ENCODE assay signal across 8 cellular contexts in genomic region chr19:47514869-47515588, GRCh38. TPM values are rescaled to one million over a fixed set of nuclear protein-coding genes. Genes with fewer than 3 reads are reported as not detected.
DNase-seq lines count a peak whose midpoint lies in the region; ATAC-seq, FAIRE-seq and TF ChIP-seq lines count a peak whose summit lies in the region.

TSS of gene NAPA (minus strand) at chr19:47515063. CDS start at chr19:47514940, 123 bp downstream.

- TF ChIP-seq RAD21 in H1 (IDR thresholded peaks at IDR 0.05 in 1 of 2, conservative IDR thresholded peaks at IDR 0.05 in 1 of 2; ENCODE audit: low read depth in 2 of 2, low read length in 2 of 2), result peak; percentile 52 to 65

- H3K27me3 Mint-ChIP-seq in activated CD8-positive, alpha-beta memory T cell treated with anti-CD3 and anti-CD28 coated beads, Interleukin-2, amount 10 ng/mL, durations not matched to agents 7 days and 5 days, result no peaks in the 10 kb centered on the region
- H3K27me3 Mint-ChIP-seq in memory B cell, result no peaks in the 10 kb centered on the region

- ATAC-seq in GM21381 (IDR thresholded peaks at IDR 0.05; ENCODE audit: unreplicated experiment) (peak; percentile 80), memory B cell (ENCODE audit: low read depth) (peak; percentile 82)
- peak; percentile 97 for ATAC-seq in activated CD8-positive, alpha-beta memory T cell treated with anti-CD3 and anti-CD28 coated beads, Interleukin-2, amount 10 ng/mL, durations not matched to agents 7 days and 5 days

- WGBS in H1 (ENCODE audit: extremely low coverage in 1 of 2, insufficient coverage in 1 of 2, insufficient read length in 1 of 2, insufficient replicate concordance in 2 of 2, low coverage in 1 of 2, low lambda C conversion rate in 2 of 2, missing lambda C conversion rate in 1 of 2), 2 experiments, result 3% methylated on average over 75 of the region's 78 CpGs; no CpG with 5 or more reads in 1 of the 2 experiments

- POLR2A ChIA-PET in H1 (lab: Charles Lee; ENCODE audit: partially characterized antibody), result interaction anchor here (0.6 to 1.4 kb wide), 8 partner anchors 8 to 402 kb away, joined by 3 to 6 read pairs (median 3); partner anchors contain the start of gene KPTN

- peak within 1 kb of the TSS; percentile 92 for H2BK5ac ChIP-seq in H1 (ENCODE audit: low read depth, low read length)

- H3K4me3 Mint-ChIP-seq in activated CD8-positive, alpha-beta memory T cell treated with anti-CD3 and anti-CD28 coated beads, Interleukin-2, amount 10 ng/mL, durations not matched to agents 7 days and 5 days, result peak within 1 kb of the TSS; percentile 100
- peak within 1 kb of the TSS; percentile 98 for H3K4me3 Mint-ChIP-seq in memory B cell

- H3K36me3 Mint-ChIP-seq in activated CD8-positive, alpha-beta memory T cell treated with anti-CD3 and anti-CD28 coated beads, Interleukin-2, amount 10 ng/mL, durations not matched to agents 7 days and 5 days, result peaks cover 9% of the 10 kb centered on the region
- peaks cover 8% of the 10 kb centered on the region for H3K36me3 Mint-ChIP-seq in memory B cell

- no peak within 1 kb of the TSS for H2BK20ac ChIP-seq in H1 (ENCODE audit: low read length)

- peak within 1 kb of the TSS; percentile 60; the same call in 1 of the 2 replicates for H3K27ac ChIP-seq in H1 (ENCODE audit: low read depth, low read length)

- peaks cover 6% of the 10 kb centered on the region; the same call in 1 of the 2 replicates for H3K23me2 ChIP-seq in H1 (ENCODE audit: low read depth, low read length)

- H3K18ac ChIP-seq in H1 (ENCODE audit: extremely low read depth, low read length), result no peak within 1 kb of the TSS; the same call in 1 of the 2 replicates

- peak within 1 kb of the TSS; percentile 31; the same call in 1 of the 2 replicates for H4K8ac ChIP-seq in H1 (ENCODE audit: extremely low read depth, insufficient read depth, low read length)

- H3K56ac ChIP-seq in H1 (replicated peaks; ENCODE audit: insufficient read length, low read depth, low read length), result peak within 1 kb of the TSS; percentile 63

- peak in 1 of 2 experiments; percentile 85; a peak in 2 of 3 replicates for TF ChIP-seq POLR2A in H1 (IDR thresholded peaks at IDR 0.05; ENCODE audit: control extremely low read depth in 1 of 2, low read depth in 2 of 2, low read length in 2 of 2)

- H4K5ac ChIP-seq in H1 (ENCODE audit: insufficient read length, low read depth, low read length), result peak within 1 kb of the TSS; percentile 34

- H3K79me1 ChIP-seq in H1 (ENCODE audit: low read depth, low read length), result peaks cover 18% of the 10 kb centered on the region

- H3K9ac ChIP-seq in NT2/D1 (ENCODE audit: insufficient read length, low read depth) (peak within 1 kb of the TSS; percentile 98), H1 (replicated peaks in 1 of 4; ENCODE audit: extremely low read depth in 1 of 4, low read depth in 3 of 4, low read length in 3 of 4) (peak within 1 kb of the TSS; percentile 81 to 92 (median 85))

- peaks cover 3 to 23% of the 10 kb centered on the region in 2 experiments for H4K20me1 ChIP-seq in H1 (replicated peaks in 1 of 2; ENCODE audit: control insufficient read depth in 1 of 2, insufficient read depth in 2 of 2, low read length in 2 of 2)

- H3K79me2 ChIP-seq in H1 (ENCODE audit: control insufficient read depth in 1 of 2, insufficient read depth in 2 of 2, low read length in 2 of 2), result peaks cover 4 to 45% of the 10 kb centered on the region in 2 experiments; a peak in 3 of 4 replicates

- CTCF ChIA-PET in activated CD8-positive, alpha-beta memory T cell treated with anti-CD3 and anti-CD28 coated beads, Interleukin-2, amount 10 ng/mL, durations not matched to agents 7 days and 5 days (lab: Charles Lee), result interaction anchor here (0.5 to 3.6 kb wide), 25 partner anchors 9 to 271 kb away, joined by 3 to 30 read pairs (median 5); partner anchors contain the start of gene KPTN
- CTCF ChIA-PET in H1 (lab: Charles Lee; ENCODE audit: partially characterized antibody), result interaction anchor here (0.7 to 2.9 kb wide), 27 partner anchors 10 to 766 kb away, joined by 3 to 15 read pairs (median 4); partner anchors contain the start of gene KPTN

- no peaks in the 10 kb centered on the region for H3K9me3 Mint-ChIP-seq in activated CD8-positive, alpha-beta memory T cell treated with anti-CD3 and anti-CD28 coated beads, Interleukin-2, amount 10 ng/mL, durations not matched to agents 7 days and 5 days (ENCODE audit: low read depth)
- H3K9me3 Mint-ChIP-seq in memory B cell, result no peaks in the 10 kb centered on the region

- DNase-seq in COR-L47 (lab: John Stamatoyannopoulos, UW) (peak; percentile 100), HUDEP-2 (lab: John Stamatoyannopoulos, UW; ENCODE audit: unreplicated experiment in 76 of 76) (peak; percentile 93 to 100 (median 100)), NT2/D1 (ENCODE audit: low read depth, low spot score) (peak; percentile 97), H1 (ENCODE audit: low read depth in 1 of 2, low spot score in 2 of 2) (peak; percentile 100), memory B cell (ENCODE audit: low spot score in 2 of 2) (peak; percentile 99 to 100)
- peak; percentile 100 for DNase-seq in activated CD8-positive, alpha-beta memory T cell treated with anti-CD3 and anti-CD28 coated beads, Interleukin-2, amount 10 ng/mL, durations not matched to agents 7 days and 5 days
- DNase-seq in stimulated activated CD8-positive, alpha-beta memory T cell treated with anti-CD3 and anti-CD28 coated beads, Interleukin-12 subunit alpha, Interleukin-12 subunit beta, amount 100 ng/mL, for 24 hours (ENCODE audit: extremely low read depth), result peak; percentile 100

- no peak within 1 kb of the TSS for H4K91ac ChIP-seq in H1 (replicated peaks; ENCODE audit: insufficient read length, low read length)

- H3K9me3 ChIP-seq in NT2/D1 (ENCODE audit: insufficient read depth, low read length), result no peaks in the 10 kb centered on the region
- H3K9me3 ChIP-seq in H1 (ENCODE audit: insufficient read depth in 2 of 2, low read depth in 1 of 2, low read length in 1 of 2), result no peaks in the 10 kb centered on the region

- H2AK5ac ChIP-seq in H1 (ENCODE audit: low read depth, low read length), result no peak within 1 kb of the TSS

- H3K36me3 ChIP-seq in NT2/D1 (ENCODE audit: insufficient read depth, insufficient read length, low read length) (peaks cover 6% of the 10 kb centered on the region), H1 (ENCODE audit: control insufficient read depth in 2 of 4, insufficient read depth in 4 of 4, low read length in 3 of 4) (no peaks in the 10 kb centered on the region)

- peak within 1 kb of the TSS; percentile 81 to 90 for H3K4me2 ChIP-seq in H1 (ENCODE audit: insufficient read depth in 1 of 2, low read depth in 2 of 2, low read length in 2 of 2)

- H3K23ac ChIP-seq in H1 (ENCODE audit: insufficient read length), result no peak within 1 kb of the TSS

- H3K4me1 Mint-ChIP-seq in activated CD8-positive, alpha-beta memory T cell treated with anti-CD3 and anti-CD28 coated beads, Interleukin-2, amount 10 ng/mL, durations not matched to agents 7 days and 5 days, result peaks cover 80% of the 10 kb centered on the region
- peaks cover 52% of the 10 kb centered on the region for H3K4me1 Mint-ChIP-seq in memory B cell

- H2BK15ac ChIP-seq in H1 (ENCODE audit: low read length), result no peak within 1 kb of the TSS

- H2BK120ac ChIP-seq in H1 (replicated peaks; ENCODE audit: low read depth, low read length), result no peak within 1 kb of the TSS

- peak in 1 of 2 experiments; percentile 74; a peak in 1 of 3 replicates for TF ChIP-seq EP300 in H1 (IDR thresholded peaks at IDR 0.05; ENCODE audit: borderline replicate concordance in 1 of 2, low read depth in 2 of 2, low read length in 2 of 2)

- peak in 1 of 3 experiments; percentile 70; a peak in 1 of 4 replicates for TF ChIP-seq CTCF in H1 (IDR thresholded peaks at IDR 0.05; ENCODE audit: control extremely low read depth in 1 of 3, insufficient read depth in 1 of 3, low read depth in 1 of 3, low read length in 3 of 3)

- H2BK12ac ChIP-seq in H1 (ENCODE audit: low read depth, low read length), result peak within 1 kb of the TSS; percentile 68; the same call in 1 of the 2 replicates

- H3K4ac ChIP-seq in H1 (replicated peaks; ENCODE audit: insufficient read length, low read depth, low read length), result peak within 1 kb of the TSS; percentile 59

- H3K4me1 ChIP-seq in NT2/D1 (ENCODE audit: insufficient read depth, insufficient read length) (peaks cover 2% of the 10 kb centered on the region), H1 (replicated peaks in 1 of 4; ENCODE audit: control insufficient read depth in 3 of 4, insufficient read depth in 4 of 4, low read length in 3 of 4) (peaks cover 0 to 3% (median 3%) of the 10 kb centered on the region in 4 experiments; a peak in 5 of 7 replicates)

- peak within 1 kb of the TSS; percentile 99 for H3K27ac Mint-ChIP-seq in activated CD8-positive, alpha-beta memory T cell treated with anti-CD3 and anti-CD28 coated beads, Interleukin-2, amount 10 ng/mL, durations not matched to agents 7 days and 5 days
- H3K27ac Mint-ChIP-seq in memory B cell, result peak within 1 kb of the TSS; percentile 99

- 0 out of 2 replicates have a peak within 1 kb of the TSS, but pooled peaks have one; percentile 46 for H2AFZ ChIP-seq in H1 (ENCODE audit: low read length)

- no peak for FAIRE-seq in H1 (lab: Jason Lieb, UNC)

- no peaks in the 10 kb centered on the region for H3K27me3 ChIP-seq in NT2/D1 (ENCODE audit: insufficient read depth, insufficient read length)
- no peaks in the 10 kb centered on the region for H3K27me3 ChIP-seq in H1 (replicated peaks in 1 of 4; ENCODE audit: control insufficient read depth in 3 of 4, extremely low read depth in 1 of 4, insufficient read depth in 3 of 4, low read length in 3 of 4)

- peak within 1 kb of the TSS; percentile 97 for H3K4me3 ChIP-seq in NT2/D1 (ENCODE audit: insufficient read length, low read depth)
- peak within 1 kb of the TSS; percentile 88 to 96 (median 94) for H3K4me3 ChIP-seq in H1 (ENCODE audit: extremely low read depth in 1 of 4, insufficient read depth in 2 of 4, low read depth in 3 of 4, low read length in 4 of 4)

- no peak within 1 kb of the TSS for H3K14ac ChIP-seq in H1 (ENCODE audit: insufficient read length)

TF ChIP-seq in H1, 55 proteins besides CTCF, POLR2A, EP300 and RAD21 (continues in another document):
- TF ChIP-seq SP1 (IDR thresholded peaks at IDR 0.05; ENCODE audit: low read depth, low read length), result peak; percentile 79
- TF ChIP-seq, protein P1, sequence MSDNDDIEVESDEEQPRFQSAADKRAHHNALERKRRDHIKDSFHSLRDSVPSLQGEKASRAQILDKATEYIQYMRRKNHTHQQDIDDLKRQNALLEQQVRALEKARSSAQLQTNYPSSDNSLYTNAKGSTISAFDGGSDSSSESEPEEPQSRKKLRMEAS (IDR thresholded peaks at IDR 0.05), result peak; percentile 92

RNA-seq across cellular contexts. Expression of gene NAPA, which starts in this region (rescaled TPM):
- total RNA-seq in activated CD8-positive, alpha-beta memory T cell treated with anti-CD3 and anti-CD28 coated beads, Interleukin-2, amount 10 ng/mL, durations not matched to agents 7 days and 5 days, result 100 to 1,000 TPM; 102 to 124 TPM
- total RNA-seq in H1 (2021; fragmentation: NEBNext Ultra II Directional; extraction: Animal tissue kit (Norgen Biotek cat#: 25700)), result 58.3 and 58.5 TPM in 2 replicates
- polyA plus RNA-seq in H1 (2011; rRNA removed), result 78.2 and 101 TPM in 2 replicates
- 70.6 TPM for polyA plus RNA-seq in H1 (2011; cell fraction: cytosol; rRNA removed)
- polyA plus RNA-seq in H1 (2011; cell fraction: nucleus; rRNA removed), result 77.1 TPM
- polyA plus RNA-seq in H1 (2012, experiment 1 of 2), result 53.3 to 67.3 TPM (median 65.3 TPM) in 4 replicates
- polyA plus RNA-seq in H1 (2012, experiment 2 of 2), result 95.9 TPM
- polyA plus RNA-seq in H1 (2013, experiment 1 of 2), result 52.3 TPM
- polyA plus RNA-seq in H1 (2013, experiment 2 of 2), result 52.2 TPM
- polyA minus RNA-seq in H1 (2011; rRNA and poly(A)+ RNA removed), result 106 and 112 TPM in 2 replicates
- 84.4 TPM for polyA minus RNA-seq in H1 (2011; cell fraction: cytosol; rRNA and poly(A)+ RNA removed)
- polyA minus RNA-seq in H1 (2011; cell fraction: nucleus; rRNA and poly(A)+ RNA removed), result 38.2 TPM

Comparison
In these comparisons a context has a peak if more than half of its experiments do, and no peak if none do; other contexts are left out.
1. Peak in every context shown above with its lines: DNase-seq, ATAC-seq, H3K4me3 ChIP-seq and H3K27ac ChIP-seq.